In genomic region chr4:20101831-20102230, GRCh38 we compare ENCODE assay signal across 34 cellular contexts.
"Had no signal": no experiment of that assay in that cellular context is flagged by ENCODE, and none has a peak within 500 bp of the region (broad histone marks: within the 10 kb centered on the region; RNA-seq: fewer than 3 reads in every experiment).

No MANE protein-coding gene starts in this region.

- H3K27ac ChIP-seq: KMS-11 had no signal

- DNase-seq: Karpas-422, Kasumi-1, MG63, MM.1S, MV-4-11, NCI-H1048, NCI-H1092, NCI-H1092 treated with DMSO at 0.1 percent for 48 hours, NCI-H1105, NCI-H1105 treated with DMSO at 0.1 percent for 48 hours, NCI-H1417, NCI-H1417 treated with DMSO at 0.1 percent for 48 hours, NCI-H1436, NCI-H1436 treated with DMSO at 0.1 percent for 48 hours, NCI-H146, NCI-H1694, NCI-H1694 treated with DMSO at 0.1 percent for 48 hours, NCI-H187, NCI-H187 treated with DMSO at 0.1 percent for 48 hours, NCI-H1930, NCI-H2029, NCI-H2029 treated with DMSO at 0.1 percent for 48 hours, NCI-H2081, NCI-H2081 treated with DMSO at 0.1 percent for 48 hours, NCI-H2107, NCI-H2171, NCI-H2171 treated with DMSO at 0.1 percent for 48 hours, NCI-H2227 treated with DMSO at 0.1 percent for 48 hours, NCI-H226, NCI-H345, NCI-H446, NCI-H446 treated with DMSO at 0.1 percent for 48 hours, NCI-H510A had no signal
